ENCODE assay signal across 20 cellular contexts in genomic region chr22:32646476-32646875, GRCh38.
"Had no signal": no experiment of that assay in that cellular context is flagged by ENCODE, and none has a peak within 500 bp of the region (broad histone marks: within the 10 kb centered on the region; RNA-seq: fewer than 3 reads in every experiment).

No MANE protein-coding gene starts in this region.

- H3K9me3 Mint-ChIP-seq: immature natural killer cell, natural killer cell had no signal

- H3K4me1 ChIP-seq: sigmoid colon, tibial artery, uterus had no signal

- H3K36me3 ChIP-seq: left lung, lower lobe of right lung, ovary, right atrium auricular region, sigmoid colon, tibial artery, upper lobe of left lung, uterus had no signal

- H3K27ac Mint-ChIP-seq: memory B cell, mesothelial cell of epicardium, natural killer cell had no signal

- H3K4me3 Mint-ChIP-seq: immature natural killer cell, memory B cell, mesothelial cell of epicardium, natural killer cell, neural crest cell had no signal

- H3K4me3 ChIP-seq: left lung, lower lobe of right lung, ovary, right atrium auricular region, sigmoid colon, skin epidermis, tibial artery, upper lobe of left lung, uterus had no signal

- DNase-seq: dermis blood vessel endothelial cell; foreskin keratinocyte; immature natural killer cell; left lung; lower lobe of right lung; natural killer cell; nucleus accumbens; ovary; sigmoid colon; stimulated activated CD4-positive, alpha-beta T cell treated with anti-CD3 and anti-CD28 coated beads, Interleukin-2, amount 100 ng/mL, for 24 hours; stimulated activated CD4-positive, alpha-beta T cell treated with anti-CD3 and anti-CD28 coated beads, Interleukin-4, amount 100 ng/mL, for 4 hours; stimulated activated naive CD4-positive, alpha-beta T cell; tibial artery; upper lobe of left lung; uterus had no signal

- H3K27ac ChIP-seq: foreskin keratinocyte, left lung, lower lobe of right lung, ovary, right atrium auricular region, sigmoid colon, skin epidermis, tibial artery, upper lobe of left lung, uterus had no signal

- ATAC-seq: foreskin keratinocyte, left lung, lower lobe of right lung, natural killer cell had no signal

- H3K9me3 ChIP-seq: left lung, lower lobe of right lung, ovary, tibial artery, uterus had no signal

- H3K36me3 Mint-ChIP-seq: immature natural killer cell, memory B cell, natural killer cell had no signal
